In genomic region chr14:71529855-71530254, GRCh38 we compare ENCODE assay signal across 12 cellular contexts.
DNase-seq lines count a peak whose midpoint lies in the region; ATAC-seq, FAIRE-seq and TF ChIP-seq lines count a peak whose summit lies in the region.
"Had no signal": no experiment of that assay in that cellular context is flagged by ENCODE, and none has a peak within 500 bp of the region (broad histone marks: within the 10 kb centered on the region; RNA-seq: fewer than 3 reads in every experiment).

No MANE protein-coding gene starts in this region.

- intact Hi-C loops in activated CD8-positive, alpha-beta T cell treated with anti-CD3 and anti-CD28 coated beads for 36 hours (cut with micrococcal nuclease): no loop called here
- intact Hi-C loops in aorta (cut with DNase I): loop anchor here (5.0 to 10.0 kb wide), 4 partner anchors 122 to 208 kb away; partner anchors contain the start of gene SIPA1L1 (in 2 of the 2)

- no peak overlapping the region for H2BK15ac ChIP-seq in H1 (ENCODE audit: low read length)

- no peak overlapping the region for H2AK5ac ChIP-seq in H1 (ENCODE audit: low read depth, low read length)

- no peak overlapping the region for H3K23ac ChIP-seq in H1 (ENCODE audit: insufficient read length)

- no peak for FAIRE-seq in H1 (lab: Jason Lieb, UNC)

- no peak overlapping the region for H2AFZ ChIP-seq in H1 (ENCODE audit: low read length)

- H3K27me3 Mint-ChIP-seq in activated CD8-positive, alpha-beta T cell treated with anti-CD3 and anti-CD28 coated beads, Interleukin-2, amount 10 ng/mL, durations not matched to agents 7 days and 5 days (ENCODE audit: low read depth): no peaks in the 10 kb centered on the region
- no peaks in the 10 kb centered on the region for H3K27me3 Mint-ChIP-seq in activated CD8-positive, alpha-beta T cell treated with anti-CD3 and anti-CD28 coated beads for 36 hours
- H3K27me3 Mint-ChIP-seq: activated T-helper 17 cell treated with anti-CD3 and anti-CD28 coated beads, Interleukin-2, amount 50 U/mL, for 72 hours had no signal

- TF ChIP-seq EP300 in H1 (IDR thresholded peaks at IDR 0.05; ENCODE audit: borderline replicate concordance in 1 of 2, low read depth in 2 of 2, low read length in 2 of 2): no peak

- H3K9me3 ChIP-seq in H1 (ENCODE audit: insufficient read depth in 2 of 2, low read depth in 1 of 2, low read length in 1 of 2) (no peaks in the 10 kb centered on the region), aorta (ENCODE audit: control insufficient read depth, low read length) (no peaks in the 10 kb centered on the region)

- H3K4me3 ChIP-seq in H1 (ENCODE audit: extremely low read depth in 1 of 4, insufficient read depth in 2 of 4, low read depth in 3 of 4, low read length in 4 of 4) (no peak overlapping the region), aorta (ENCODE audit: low read length in 2 of 2) (no peak overlapping the region)

- POLR2A ChIA-PET in activated CD8-positive, alpha-beta T cell treated with anti-CD3 and anti-CD28 coated beads, Interleukin-2, amount 10 ng/mL, durations not matched to agents 7 days and 5 days (lab: Charles Lee): no interaction called here
- POLR2A ChIA-PET in activated CD8-positive, alpha-beta T cell treated with anti-CD3 and anti-CD28 coated beads for 36 hours (lab: Charles Lee): no interaction called here
- POLR2A ChIA-PET in H1 (lab: Charles Lee; ENCODE audit: partially characterized antibody): interaction anchor here (1.1 kb wide), 1 partner anchor 10 kb away, joined by 4 read pairs; no protein-coding TSS in a partner anchor

- CTCF ChIA-PET in activated CD8-positive, alpha-beta T cell treated with anti-CD3 and anti-CD28 coated beads, Interleukin-2, amount 10 ng/mL, durations not matched to agents 7 days and 5 days (lab: Charles Lee): no interaction called here
- CTCF ChIA-PET in activated CD8-positive, alpha-beta T cell treated with anti-CD3 and anti-CD28 coated beads for 36 hours (lab: Charles Lee): no interaction called here
- CTCF ChIA-PET in H1 (lab: Charles Lee; ENCODE audit: partially characterized antibody): interaction anchor here (1.6 to 3.0 kb wide), 2 partner anchors 9 to 27 kb away, joined by 3 to 13 read pairs; no protein-coding TSS in a partner anchor

- H3K4me1 Mint-ChIP-seq in activated CD8-positive, alpha-beta T cell treated with anti-CD3 and anti-CD28 coated beads, Interleukin-2, amount 10 ng/mL, durations not matched to agents 7 days and 5 days (ENCODE audit: low read depth): no peaks in the 10 kb centered on the region
- H3K4me1 Mint-ChIP-seq in activated CD8-positive, alpha-beta T cell treated with anti-CD3 and anti-CD28 coated beads for 36 hours (ENCODE audit: low read depth): peaks cover 8% of the 10 kb centered on the region
- H3K4me1 Mint-ChIP-seq: activated T-helper 17 cell treated with anti-CD3 and anti-CD28 coated beads, Interleukin-2, amount 50 U/mL, for 72 hours had no signal

- no peak for DNase-seq in activated CD8-positive, alpha-beta T cell treated with anti-CD3 and anti-CD28 coated beads, Interleukin-2, amount 10 ng/mL, durations not matched to agents 7 days and 5 days
- DNase-seq in activated CD8-positive, alpha-beta T cell treated with anti-CD3 and anti-CD28 coated beads for 36 hours: no peak
- DNase-seq in H1 (ENCODE audit: low read depth in 1 of 2, low spot score in 2 of 2) (no peak), lung microvascular endothelial cell (ENCODE audit: low read depth in 2 of 2) (peak; percentile 29 to 72), aorta (peak in 1 of 2 donors; percentile 78), 8988T (no peak), activated gamma-delta T cell treated with Interleukin-2 at 50 U/mL for 16 hours (no peak)
- DNase-seq: hippocampal formation, NCI-H2029 had no signal

- no peak for TF ChIP-seq RAD21 in H1 (IDR thresholded peaks at IDR 0.05 in 1 of 2, conservative IDR thresholded peaks at IDR 0.05 in 1 of 2; ENCODE audit: low read depth in 2 of 2, low read length in 2 of 2)

- no peak overlapping the region for H2BK120ac ChIP-seq in H1 (replicated peaks; ENCODE audit: low read depth, low read length)

- H2BK20ac ChIP-seq in H1 (ENCODE audit: low read length): no peak overlapping the region

- no peak overlapping the region for H4K8ac ChIP-seq in H1 (ENCODE audit: extremely low read depth, insufficient read depth, low read length)

- H3K9me3 Mint-ChIP-seq in activated CD8-positive, alpha-beta T cell treated with anti-CD3 and anti-CD28 coated beads, Interleukin-2, amount 10 ng/mL, durations not matched to agents 7 days and 5 days (ENCODE audit: insufficient read depth): no peaks in the 10 kb centered on the region
- H3K9me3 Mint-ChIP-seq in activated CD8-positive, alpha-beta T cell treated with anti-CD3 and anti-CD28 coated beads for 36 hours: no peaks in the 10 kb centered on the region
- H3K9me3 Mint-ChIP-seq: activated T-helper 17 cell treated with anti-CD3 and anti-CD28 coated beads, Interleukin-2, amount 50 U/mL, for 72 hours had no signal

- ATAC-seq in activated CD8-positive, alpha-beta T cell treated with anti-CD3 and anti-CD28 coated beads, Interleukin-2, amount 10 ng/mL, durations not matched to agents 7 days and 5 days: no peak
- no peak for ATAC-seq in activated CD8-positive, alpha-beta T cell treated with anti-CD3 and anti-CD28 coated beads for 36 hours
- ATAC-seq in aorta (ENCODE audit: low FRiP score): peak; percentile 90
- ATAC-seq in HG02970 (IDR thresholded peaks at IDR 0.05; ENCODE audit: low FRiP score, unreplicated experiment): no peak
- ATAC-seq: activated T-helper 17 cell treated with anti-CD3 and anti-CD28 coated beads, Interleukin-2, amount 50 U/mL, for 72 hours; Panc1 had no signal

- H3K9ac ChIP-seq in H1 (replicated peaks in 1 of 4; ENCODE audit: extremely low read depth in 1 of 4, low read depth in 3 of 4, low read length in 3 of 4): no peak overlapping the region

- H3K27ac ChIP-seq in H1 (ENCODE audit: low read depth, low read length) (peak overlapping the region; percentile 24; the same call in 1 of the 2 replicates), aorta (ENCODE audit: low read depth in 1 of 2, low read length in 2 of 2) (peak overlapping the region in 1 of 2 donors; percentile 73)

- H3K36me3 Mint-ChIP-seq in activated CD8-positive, alpha-beta T cell treated with anti-CD3 and anti-CD28 coated beads, Interleukin-2, amount 10 ng/mL, durations not matched to agents 7 days and 5 days (ENCODE audit: low read depth): peaks cover 24% of the 10 kb centered on the region
- peaks cover 21% of the 10 kb centered on the region for H3K36me3 Mint-ChIP-seq in activated CD8-positive, alpha-beta T cell treated with anti-CD3 and anti-CD28 coated beads for 36 hours (ENCODE audit: low read depth)

- H3K36me3 ChIP-seq in H1 (ENCODE audit: control insufficient read depth in 2 of 4, insufficient read depth in 4 of 4, low read length in 3 of 4) (no peaks in the 10 kb centered on the region), aorta (ENCODE audit: control insufficient read depth in 1 of 2, insufficient read depth in 2 of 2, low read length in 1 of 2) (no peaks in the 10 kb centered on the region)

- no peaks in the 10 kb centered on the region; the same call in 1 of the 2 replicates for H3K79me1 ChIP-seq in H1 (ENCODE audit: low read depth, low read length)

- H3K4me2 ChIP-seq in H1 (ENCODE audit: insufficient read depth in 1 of 2, low read depth in 2 of 2, low read length in 2 of 2): no peak overlapping the region

- peaks cover 0 to 2% of the 10 kb centered on the region in 2 experiments for H4K20me1 ChIP-seq in H1 (replicated peaks in 1 of 2; ENCODE audit: control insufficient read depth in 1 of 2, insufficient read depth in 2 of 2, low read length in 2 of 2)

- H3K27ac Mint-ChIP-seq in activated CD8-positive, alpha-beta T cell treated with anti-CD3 and anti-CD28 coated beads, Interleukin-2, amount 10 ng/mL, durations not matched to agents 7 days and 5 days: peak overlapping the region; percentile 50
- H3K27ac Mint-ChIP-seq in activated CD8-positive, alpha-beta T cell treated with anti-CD3 and anti-CD28 coated beads for 36 hours: no peak overlapping the region
- H3K27ac Mint-ChIP-seq: activated T-helper 17 cell treated with anti-CD3 and anti-CD28 coated beads, Interleukin-2, amount 50 U/mL, for 72 hours had no signal

- no peak overlapping the region for H3K4ac ChIP-seq in H1 (replicated peaks; ENCODE audit: insufficient read length, low read depth, low read length)

- no peak overlapping the region for H3K14ac ChIP-seq in H1 (ENCODE audit: insufficient read length)

- H3K4me1 ChIP-seq in H1 (replicated peaks in 1 of 4; ENCODE audit: control insufficient read depth in 3 of 4, insufficient read depth in 4 of 4, low read length in 3 of 4): peaks cover 0 to 2% (median 0%) of the 10 kb centered on the region in 4 experiments; a peak in 1 of 7 replicates
- H3K4me1 ChIP-seq in aorta (ENCODE audit: control insufficient read depth in 1 of 2, insufficient read depth in 2 of 2, low read length in 2 of 2): peaks cover 0 to 4% of the 10 kb centered on the region in 2 donors

- H3K4me3 Mint-ChIP-seq in activated CD8-positive, alpha-beta T cell treated with anti-CD3 and anti-CD28 coated beads, Interleukin-2, amount 10 ng/mL, durations not matched to agents 7 days and 5 days: no peak overlapping the region
- H3K4me3 Mint-ChIP-seq in activated CD8-positive, alpha-beta T cell treated with anti-CD3 and anti-CD28 coated beads for 36 hours: no peak overlapping the region
- H3K4me3 Mint-ChIP-seq: activated T-helper 17 cell treated with anti-CD3 and anti-CD28 coated beads, Interleukin-2, amount 50 U/mL, for 72 hours had no signal

- H3K27me3 ChIP-seq in H1 (replicated peaks in 1 of 4; ENCODE audit: control insufficient read depth in 3 of 4, extremely low read depth in 1 of 4, insufficient read depth in 3 of 4, low read length in 3 of 4) (no peaks in the 10 kb centered on the region), aorta (ENCODE audit: control insufficient read depth in 1 of 2, insufficient read depth in 2 of 2, low read length in 1 of 2) (no peaks in the 10 kb centered on the region)

- no peak overlapping the region for H2BK5ac ChIP-seq in H1 (ENCODE audit: low read depth, low read length)

- H3K79me2 ChIP-seq in H1 (ENCODE audit: control insufficient read depth in 1 of 2, insufficient read depth in 2 of 2, low read length in 2 of 2): peaks cover 0 to 19% of the 10 kb centered on the region in 2 experiments; a peak in 2 of 4 replicates

- no peak overlapping the region for H2BK12ac ChIP-seq in H1 (ENCODE audit: low read depth, low read length)

- 87% methylated on average over 4 of the region's 4 CpGs; no CpG with 5 or more reads in 1 of the 2 experiments for WGBS in H1 (ENCODE audit: extremely low coverage in 1 of 2, insufficient coverage in 1 of 2, insufficient read length in 1 of 2, insufficient replicate concordance in 2 of 2, low coverage in 1 of 2, low lambda C conversion rate in 2 of 2, missing lambda C conversion rate in 1 of 2), 2 experiments
- 6 to 7% methylated on average over 4 of the region's 4 CpGs for WGBS in aorta, 2 donors

- no peak overlapping the region for H3K56ac ChIP-seq in H1 (replicated peaks; ENCODE audit: insufficient read length, low read depth, low read length)

- no peaks in the 10 kb centered on the region for H3K23me2 ChIP-seq in H1 (ENCODE audit: low read depth, low read length)

- no peak for TF ChIP-seq CTCF in activated CD8-positive, alpha-beta T cell treated with anti-CD3 and anti-CD28 coated beads for 36 hours (IDR thresholded peaks at IDR 0.05)
- no peak for TF ChIP-seq CTCF in H1 (IDR thresholded peaks at IDR 0.05; ENCODE audit: control extremely low read depth in 1 of 3, insufficient read depth in 1 of 3, low read depth in 1 of 3, low read length in 3 of 3)

- H4K91ac ChIP-seq in H1 (replicated peaks; ENCODE audit: insufficient read length, low read length): no peak overlapping the region

- H3K18ac ChIP-seq in H1 (ENCODE audit: extremely low read depth, low read length): no peak overlapping the region

- no peak overlapping the region for H4K5ac ChIP-seq in H1 (ENCODE audit: insufficient read length, low read depth, low read length)

- TF ChIP-seq POLR2A in H1 (IDR thresholded peaks at IDR 0.05; ENCODE audit: control extremely low read depth in 1 of 2, low read depth in 2 of 2, low read length in 2 of 2): no peak

Comparison
In these comparisons a context has a peak if more than half of its experiments do, and no peak if none do; other contexts are left out.
1. DNase-seq: peak in lung microvascular endothelial cell (2 of 2); none in activated CD8-positive, alpha-beta T cell treated with anti-CD3 and anti-CD28 coated beads, Interleukin-2, amount 10 ng/mL, durations not matched to agents 7 days and 5 days (single experiment), activated CD8-positive, alpha-beta T cell treated with anti-CD3 and anti-CD28 coated beads for 36 hours (single experiment), H1 (0 of 2), 8988T (single experiment) and activated gamma-delta T cell treated with Interleukin-2 at 50 U/mL for 16 hours (single experiment).